In genomic region chr9:109935406-109936087, GRCh38 we compare ENCODE assay signal across 12 cellular contexts.
DNase-seq lines count a peak whose midpoint lies in the region; ATAC-seq lines count a peak whose summit lies in the region.
"Had no signal": no experiment of that assay in that cellular context is flagged by ENCODE, and none has a peak within 500 bp of the region (broad histone marks: within the 10 kb centered on the region; RNA-seq: fewer than 3 reads in every experiment).

No MANE protein-coding gene starts in this region.

- peaks cover 12 to 14% of the 10 kb centered on the region in 2 donors for H3K36me3 Mint-ChIP-seq in activated naive CD4-positive, alpha-beta T cell treated with anti-CD3 and anti-CD28 coated beads, Interleukin-2, amount 50 U/mL, for 72 hours
- H3K36me3 Mint-ChIP-seq in activated T-helper 1 cell treated with anti-CD3 and anti-CD28 coated beads, Interleukin-12 subunit alpha, Interleukin-12 subunit beta, Interleukin-2, Interleukin-4 antibody, amounts not matched to agents 30 ng/mL and 10 ng/mL and 1 ng/mL, durations not matched to agents 14 hours and 24 hours and 36 hours (ENCODE audit: low read depth) = peaks cover 15% of the 10 kb centered on the region
- no peaks in the 10 kb centered on the region for H3K36me3 Mint-ChIP-seq in stimulated activated naive CD8-positive, alpha-beta T cell treated with anti-CD3 and anti-CD28 coated beads, Interleukin-15, Interleukin-2, amounts not matched to agents 100 ng/mL and 50 ng/mL, for 24 hours (ENCODE audit: low read depth)

- peak; percentile 46 to 61 for ATAC-seq in activated naive CD4-positive, alpha-beta T cell treated with anti-CD3 and anti-CD28 coated beads, Interleukin-2, amount 50 U/mL, for 72 hours
- ATAC-seq in HG02938 (IDR thresholded peaks at IDR 0.05; ENCODE audit: unreplicated experiment) (peak; percentile 54), GM18907 (IDR thresholded peaks at IDR 0.05; ENCODE audit: unreplicated experiment) (no peak)
- ATAC-seq: body of pancreas had no signal

- no peaks in the 10 kb centered on the region for H3K27me3 Mint-ChIP-seq in activated T-helper 1 cell treated with anti-CD3 and anti-CD28 coated beads, Interleukin-12 subunit alpha, Interleukin-12 subunit beta, Interleukin-2, Interleukin-4 antibody, amounts not matched to agents 30 ng/mL and 10 ng/mL and 1 ng/mL, durations not matched to agents 14 hours and 24 hours and 36 hours (ENCODE audit: insufficient read depth)
- H3K27me3 Mint-ChIP-seq in stimulated activated naive CD8-positive, alpha-beta T cell treated with anti-CD3 and anti-CD28 coated beads, Interleukin-15, Interleukin-2, amounts not matched to agents 100 ng/mL and 50 ng/mL, for 24 hours = no peaks in the 10 kb centered on the region

- intact Hi-C loops in activated T-helper 1 cell treated with anti-CD3 and anti-CD28 coated beads, Interleukin-12 subunit alpha, Interleukin-12 subunit beta, Interleukin-2, Interleukin-4 antibody, amounts not matched to agents 30 ng/mL and 10 ng/mL and 1 ng/mL, durations not matched to agents 14 hours and 24 hours and 36 hours (cut with micrococcal nuclease) = loop anchor here (2.0 kb wide), 1 partner anchor 41 kb away; no protein-coding TSS in a partner anchor

- H3K4me1 Mint-ChIP-seq in activated T-helper 1 cell treated with anti-CD3 and anti-CD28 coated beads, Interleukin-12 subunit alpha, Interleukin-12 subunit beta, Interleukin-2, Interleukin-4 antibody, amounts not matched to agents 30 ng/mL and 10 ng/mL and 1 ng/mL, durations not matched to agents 14 hours and 24 hours and 36 hours (ENCODE audit: low read depth) = peaks cover 53% of the 10 kb centered on the region
- H3K4me1 Mint-ChIP-seq in stimulated activated naive CD8-positive, alpha-beta T cell treated with anti-CD3 and anti-CD28 coated beads, Interleukin-15, Interleukin-2, amounts not matched to agents 100 ng/mL and 50 ng/mL, for 24 hours (ENCODE audit: low read depth) = peaks cover 31% of the 10 kb centered on the region

- H3K9me3 Mint-ChIP-seq in activated naive CD4-positive, alpha-beta T cell treated with anti-CD3 and anti-CD28 coated beads, Interleukin-2, amount 50 U/mL, for 72 hours = peaks cover 12% of the 10 kb centered on the region in 2 donors
- peaks cover 3% of the 10 kb centered on the region for H3K9me3 Mint-ChIP-seq in activated T-helper 1 cell treated with anti-CD3 and anti-CD28 coated beads, Interleukin-12 subunit alpha, Interleukin-12 subunit beta, Interleukin-2, Interleukin-4 antibody, amounts not matched to agents 30 ng/mL and 10 ng/mL and 1 ng/mL, durations not matched to agents 14 hours and 24 hours and 36 hours
- H3K9me3 Mint-ChIP-seq in stimulated activated naive CD8-positive, alpha-beta T cell treated with anti-CD3 and anti-CD28 coated beads, Interleukin-15, Interleukin-2, amounts not matched to agents 100 ng/mL and 50 ng/mL, for 24 hours = peaks cover 5% of the 10 kb centered on the region

- peak overlapping the region; percentile 62 to 73 for H3K27ac Mint-ChIP-seq in activated naive CD4-positive, alpha-beta T cell treated with anti-CD3 and anti-CD28 coated beads, Interleukin-2, amount 50 U/mL, for 72 hours
- peak overlapping the region; percentile 85 for H3K27ac Mint-ChIP-seq in activated T-helper 1 cell treated with anti-CD3 and anti-CD28 coated beads, Interleukin-12 subunit alpha, Interleukin-12 subunit beta, Interleukin-2, Interleukin-4 antibody, amounts not matched to agents 30 ng/mL and 10 ng/mL and 1 ng/mL, durations not matched to agents 14 hours and 24 hours and 36 hours
- peak overlapping the region; percentile 62 for H3K27ac Mint-ChIP-seq in stimulated activated naive CD8-positive, alpha-beta T cell treated with anti-CD3 and anti-CD28 coated beads, Interleukin-15, Interleukin-2, amounts not matched to agents 100 ng/mL and 50 ng/mL, for 24 hours
- H3K27ac Mint-ChIP-seq: progenitor cell of endocrine pancreas had no signal

- no peak overlapping the region for H3K4me3 Mint-ChIP-seq in activated T-helper 1 cell treated with anti-CD3 and anti-CD28 coated beads, Interleukin-12 subunit alpha, Interleukin-12 subunit beta, Interleukin-2, Interleukin-4 antibody, amounts not matched to agents 30 ng/mL and 10 ng/mL and 1 ng/mL, durations not matched to agents 14 hours and 24 hours and 36 hours
- no peak overlapping the region for H3K4me3 Mint-ChIP-seq in stimulated activated naive CD8-positive, alpha-beta T cell treated with anti-CD3 and anti-CD28 coated beads, Interleukin-15, Interleukin-2, amounts not matched to agents 100 ng/mL and 50 ng/mL, for 24 hours

- no peak for DNase-seq in activated naive CD4-positive, alpha-beta T cell treated with anti-CD3 and anti-CD28 coated beads, Interleukin-2, amount 50 U/mL, for 72 hours (ENCODE audit: low spot score in 2 of 2)
- DNase-seq in activated naive CD4-positive, alpha-beta T cell treated with anti-CD3 and anti-CD28 coated beads, Interleukin-2, amount 50 U/mL, for 16 hours = no peak
- no peak for DNase-seq in activated T-helper 1 cell treated with anti-CD3 and anti-CD28 coated beads, Interleukin-12 subunit alpha, Interleukin-12 subunit beta, Interleukin-2, Interleukin-4 antibody, amounts not matched to agents 30 ng/mL and 10 ng/mL and 1 ng/mL, durations not matched to agents 14 hours and 24 hours and 36 hours (ENCODE audit: low spot score)
- DNase-seq in activated effector memory CD4-positive, alpha-beta T cell treated with Interleukin-2 at 50 U/mL for 16 hours = no peak
- DNase-seq in activated CD4-positive, CD25-positive, alpha-beta regulatory T cell treated with anti-CD3 and anti-CD28 coated beads, Interleukin-2, amount 50 U/mL, for 72 hours = no peak
- DNase-seq: NCI-H2029; stimulated activated CD4-positive, alpha-beta T cell treated with anti-CD3 and anti-CD28 coated beads, Interleukin-1b, Interleukin-23, amount 100 ng/mL, for 48 hours had no signal
